In genomic region chr5:158990979-158991378, GRCh38 we compare ENCODE assay signal across 25 cellular contexts.
"Had no signal": no experiment of that assay in that cellular context is flagged by ENCODE, and none has a peak within 500 bp of the region (broad histone marks: within the 10 kb centered on the region; RNA-seq: fewer than 3 reads in every experiment).

No MANE protein-coding gene starts in this region.

- H3K27ac Mint-ChIP-seq: activated CD8-positive, alpha-beta T cell treated with anti-CD3 and anti-CD28 coated beads, Interleukin-2, amount 10 ng/mL, durations not matched to agents 7 days and 5 days; activated naive CD8-positive, alpha-beta T cell; naive thymus-derived CD4-positive, alpha-beta T cell; WTC11 had no signal

- H3K4me1 Mint-ChIP-seq: central memory CD8-positive, alpha-beta T cell; naive thymus-derived CD4-positive, alpha-beta T cell had no signal

- H3K4me3 ChIP-seq: body of pancreas, gastrocnemius medialis, heart right ventricle, mucosa of descending colon, smooth muscle cell had no signal

- H3K27ac ChIP-seq: body of pancreas had no signal

- H3K9me3 ChIP-seq: body of pancreas, gastrocnemius medialis, heart right ventricle, mucosa of descending colon had no signal

- H3K27me3 ChIP-seq: body of pancreas, gastrocnemius medialis, heart right ventricle had no signal

- DNase-seq: activated CD4-positive, alpha-beta T cell treated with anti-CD3 and anti-CD28 coated beads for 48 hours; activated CD8-positive, alpha-beta memory T cell treated with anti-CD3 and anti-CD28 coated beads, Interleukin-2, amount 50 U/mL, for 4 hours; activated CD8-positive, alpha-beta T cell treated with anti-CD3 and anti-CD28 coated beads, Interleukin-2, amount 10 ng/mL, durations not matched to agents 7 days and 5 days; activated gamma-delta T cell; activated T-cell treated with anti-CD3 and anti-CD28 coated beads, Interleukin-2, amount 50 U/mL, for 48 hours; amygdala; body of pancreas; cortex of kidney; effector CD8-positive, alpha-beta T cell; gastrocnemius medialis; heart right ventricle; left colon; mammary epithelial cell; mucosa of descending colon; naive thymus-derived CD4-positive, alpha-beta T cell; posterior cingulate gyrus; right cardiac atrium; stimulated activated CD4-positive, alpha-beta T cell treated with anti-CD3 and anti-CD28 coated beads, Interleukin-4, amount 100 ng/mL, for 4 hours; stimulated activated CD8-positive, alpha-beta memory T cell treated with anti-CD3 and anti-CD28 coated beads, Interleukin-4, amount 100 ng/mL, for 48 hours; stimulated activated naive CD4-positive, alpha-beta T cell treated with Interleukin-2 at 50 U/mL for 16 hours; trophoblast cell had no signal

- H3K9me3 Mint-ChIP-seq: central memory CD8-positive, alpha-beta T cell; naive thymus-derived CD4-positive, alpha-beta T cell; WTC11 had no signal

- H3K36me3 Mint-ChIP-seq: activated naive CD8-positive, alpha-beta T cell; naive thymus-derived CD4-positive, alpha-beta T cell; WTC11 had no signal

- H3K4me3 Mint-ChIP-seq: activated CD8-positive, alpha-beta T cell treated with anti-CD3 and anti-CD28 coated beads, Interleukin-2, amount 10 ng/mL, durations not matched to agents 7 days and 5 days; activated naive CD8-positive, alpha-beta T cell; central memory CD8-positive, alpha-beta T cell; naive thymus-derived CD4-positive, alpha-beta T cell; WTC11 had no signal

- H3K36me3 ChIP-seq: gastrocnemius medialis, heart right ventricle had no signal

- ATAC-seq: activated CD8-positive, alpha-beta T cell treated with anti-CD3 and anti-CD28 coated beads, Interleukin-2, amount 10 ng/mL, durations not matched to agents 7 days and 5 days; body of pancreas; gastrocnemius medialis; heart right ventricle; left colon; mucosa of descending colon; naive thymus-derived CD4-positive, alpha-beta T cell; right cardiac atrium; WTC11 had no signal
